In genomic region chr21:44908908-44909307, GRCh38 we compare ENCODE assay signal across 18 cellular contexts. TPM values are rescaled to one million over a fixed set of nuclear protein-coding genes. Genes with fewer than 3 reads are reported as not detected.
DNase-seq lines count a peak whose midpoint lies in the region; ATAC-seq lines count a peak whose summit lies in the region.
"Had no signal": no experiment of that assay in that cellular context is flagged by ENCODE, and none has a peak within 500 bp of the region (broad histone marks: within the 10 kb centered on the region; RNA-seq: fewer than 3 reads in every experiment).

No MANE protein-coding gene starts in this region.

- peaks cover 32 to 39% of the 10 kb centered on the region in 2 donors for H3K36me3 Mint-ChIP-seq in CD4-positive, alpha-beta memory T cell
- H3K36me3 Mint-ChIP-seq in activated naive CD8-positive, alpha-beta T cell treated with anti-CD3 and anti-CD28 coated beads, Interleukin-2, amount 10 ng/mL, durations not matched to agents 7 days and 5 days, result peaks cover 25% of the 10 kb centered on the region
- H3K36me3 Mint-ChIP-seq in natural killer cell treated with Interleukin-12 subunit alpha and Interleukin-12 subunit beta and Interleukin-15 and Interleukin-18, amount 100 ng/mL, for 72 hours, result peaks cover 14% of the 10 kb centered on the region
- H3K36me3 Mint-ChIP-seq: brain had no signal

- no peak for DNase-seq in CD4-positive, alpha-beta memory T cell
- no peak for DNase-seq in activated naive CD8-positive, alpha-beta T cell treated with anti-CD3 and anti-CD28 coated beads, Interleukin-2, amount 10 ng/mL, durations not matched to agents 7 days and 5 days
- DNase-seq in natural killer cell treated with Interleukin-12 subunit alpha and Interleukin-12 subunit beta and Interleukin-15 and Interleukin-18, amount 100 ng/mL, for 72 hours (ENCODE audit: low spot score), result no peak
- DNase-seq in UCSD-AML1 (lab: John Stamatoyannopoulos, UW; ENCODE audit: unreplicated experiment) (no peak), NCI-H2029 (lab: John Stamatoyannopoulos, UW) (no peak), DMS53 (lab: John Stamatoyannopoulos, UW) (no peak)
- DNase-seq: activated gamma-delta T cell treated with Interleukin-2 at 50 U/mL for 16 hours; foreskin keratinocyte; kidney glomerular epithelial cell; mesendoderm; NCI-H2029 treated with DMSO at 0.1 percent for 48 hours; NK-92 treated with Interleukin-12 subunit alpha and Interleukin-12 subunit beta, amount 100 ng/mL, for 24 hours; uterus had no signal

- POLR2A ChIA-PET in CD4-positive, alpha-beta memory T cell (lab: Charles Lee; ENCODE audit: partially characterized antibody), result interaction anchor here (1.0 to 17.5 kb wide), 3 partner anchors 12 to 22 kb away, joined by 3 to 756 read pairs (median 5); partner anchors contain the start of gene ITGB2
- POLR2A ChIA-PET in activated naive CD8-positive, alpha-beta T cell treated with anti-CD3 and anti-CD28 coated beads, Interleukin-2, amount 10 ng/mL, durations not matched to agents 7 days and 5 days (lab: Charles Lee), result interaction anchor here (6.7 kb wide), 1 partner anchor 20 kb away, joined by 165 read pairs; no protein-coding TSS in a partner anchor

- intact Hi-C loops in CD4-positive, alpha-beta memory T cell (cut with micrococcal nuclease), result no loop called here

- peaks cover 87% of the 10 kb centered on the region for H3K4me1 ChIP-seq in BLaER1
- H3K4me1 ChIP-seq in CD4-positive, alpha-beta memory T cell (ENCODE audit: insufficient read depth, low read length), result peaks cover 77% of the 10 kb centered on the region
- H3K4me1 ChIP-seq: uterus had no signal

- H3K9me3 ChIP-seq in BLaER1, result no peaks in the 10 kb centered on the region
- H3K9me3 ChIP-seq in CD4-positive, alpha-beta memory T cell (ENCODE audit: control insufficient read depth in 1 of 2, low read length in 2 of 2), result no peaks in the 10 kb centered on the region
- H3K9me3 ChIP-seq: uterus had no signal

- H3K27ac Mint-ChIP-seq in CD4-positive, alpha-beta memory T cell, result peak overlapping the region in 5 of 7 donors; percentile 67 to 81 (median 76)
- H3K27ac Mint-ChIP-seq in activated naive CD8-positive, alpha-beta T cell treated with anti-CD3 and anti-CD28 coated beads, Interleukin-2, amount 10 ng/mL, durations not matched to agents 7 days and 5 days, result peak overlapping the region; percentile 18
- peak overlapping the region; percentile 46 to 76 for H3K27ac Mint-ChIP-seq in natural killer cell treated with Interleukin-12 subunit alpha and Interleukin-12 subunit beta and Interleukin-15 and Interleukin-18, amount 100 ng/mL, for 72 hours

- H3K4me3 Mint-ChIP-seq in CD4-positive, alpha-beta memory T cell, result peak overlapping the region in 2 of 8 donors; percentile 25 to 40
- no peak overlapping the region for H3K4me3 Mint-ChIP-seq in activated naive CD8-positive, alpha-beta T cell treated with anti-CD3 and anti-CD28 coated beads, Interleukin-2, amount 10 ng/mL, durations not matched to agents 7 days and 5 days
- H3K4me3 Mint-ChIP-seq in natural killer cell treated with Interleukin-12 subunit alpha and Interleukin-12 subunit beta and Interleukin-15 and Interleukin-18, amount 100 ng/mL, for 72 hours, result no peak overlapping the region
- H3K4me3 Mint-ChIP-seq: brain had no signal

- H3K9me3 Mint-ChIP-seq in CD4-positive, alpha-beta memory T cell, result no peaks in the 10 kb centered on the region
- H3K9me3 Mint-ChIP-seq in activated naive CD8-positive, alpha-beta T cell treated with anti-CD3 and anti-CD28 coated beads, Interleukin-2, amount 10 ng/mL, durations not matched to agents 7 days and 5 days, result no peaks in the 10 kb centered on the region
- H3K9me3 Mint-ChIP-seq in natural killer cell treated with Interleukin-12 subunit alpha and Interleukin-12 subunit beta and Interleukin-15 and Interleukin-18, amount 100 ng/mL, for 72 hours, result no peaks in the 10 kb centered on the region

- H3K4me2 ChIP-seq in BLaER1, result peak overlapping the region; percentile 91

- peaks cover 27 to 70% (median 42%) of the 10 kb centered on the region in 4 donors for H3K4me1 Mint-ChIP-seq in CD4-positive, alpha-beta memory T cell
- H3K4me1 Mint-ChIP-seq in activated naive CD8-positive, alpha-beta T cell treated with anti-CD3 and anti-CD28 coated beads, Interleukin-2, amount 10 ng/mL, durations not matched to agents 7 days and 5 days, result peaks cover 24% of the 10 kb centered on the region
- H3K4me1 Mint-ChIP-seq in natural killer cell treated with Interleukin-12 subunit alpha and Interleukin-12 subunit beta and Interleukin-15 and Interleukin-18, amount 100 ng/mL, for 72 hours (ENCODE audit: low read depth in 2 of 2), result peaks cover 30 to 48% of the 10 kb centered on the region in 2 donors

- H3K36me3 ChIP-seq in BLaER1, result peaks cover under 1% of the 10 kb centered on the region; the same call in 1 of the 2 replicates
- peaks cover 59% of the 10 kb centered on the region for H3K36me3 ChIP-seq in CD4-positive, alpha-beta memory T cell (ENCODE audit: insufficient read depth, low read length)
- H3K36me3 ChIP-seq: uterus had no signal

- CTCF ChIA-PET in CD4-positive, alpha-beta memory T cell (lab: Charles Lee; ENCODE audit: partially characterized antibody), result no interaction called here

- no peak overlapping the region for H3K27ac ChIP-seq in BLaER1
- H3K27ac ChIP-seq in CD4-positive, alpha-beta memory T cell (ENCODE audit: low read depth, low read length), result no peak overlapping the region
- H3K27ac ChIP-seq: foreskin keratinocyte, uterus had no signal

- no peak overlapping the region for H3K4me3 ChIP-seq in BLaER1
- H3K4me3 ChIP-seq in CD4-positive, alpha-beta memory T cell (ENCODE audit: low read length in 2 of 2), result no peak overlapping the region
- H3K4me3 ChIP-seq: uterus had no signal

- H3K27me3 ChIP-seq in BLaER1, result no peaks in the 10 kb centered on the region
- H3K27me3 ChIP-seq in CD4-positive, alpha-beta memory T cell (ENCODE audit: insufficient read depth, low read length), result no peaks in the 10 kb centered on the region
- H3K27me3 ChIP-seq: uterus had no signal

- H4K20me1 ChIP-seq in BLaER1, result peaks cover 5% of the 10 kb centered on the region; the same call in 1 of the 2 replicates

- no peak overlapping the region for H3K9ac ChIP-seq in BLaER1

- no peak for ATAC-seq in activated naive CD8-positive, alpha-beta T cell treated with anti-CD3 and anti-CD28 coated beads, Interleukin-2, amount 10 ng/mL, durations not matched to agents 7 days and 5 days (ENCODE audit: low read depth)
- no peak for ATAC-seq in natural killer cell treated with Interleukin-12 subunit alpha and Interleukin-12 subunit beta and Interleukin-15 and Interleukin-18, amount 100 ng/mL, for 72 hours
- ATAC-seq: foreskin keratinocyte, HCT116, SK-N-SH treated with all-trans-retinoic acid at 6 μM for 48 hours had no signal

- no peaks in the 10 kb centered on the region for H3K27me3 Mint-ChIP-seq in CD4-positive, alpha-beta memory T cell
- H3K27me3 Mint-ChIP-seq in activated naive CD8-positive, alpha-beta T cell treated with anti-CD3 and anti-CD28 coated beads, Interleukin-2, amount 10 ng/mL, durations not matched to agents 7 days and 5 days, result no peaks in the 10 kb centered on the region
- H3K27me3 Mint-ChIP-seq in natural killer cell treated with Interleukin-12 subunit alpha and Interleukin-12 subunit beta and Interleukin-15 and Interleukin-18, amount 100 ng/mL, for 72 hours, result no peaks in the 10 kb centered on the region

RNA-seq across cellular contexts. Expression of gene ITGB2, which starts 11.8 kb away (rescaled TPM):
- total RNA-seq in CD4-positive, alpha-beta memory T cell, result 100 to 1,000 TPM; 278 to 291 TPM
- polyA plus RNA-seq in CD4-positive, alpha-beta memory T cell, result 100 to 1,000 TPM; 538 to 575 TPM
- total RNA-seq in activated naive CD8-positive, alpha-beta T cell treated with anti-CD3 and anti-CD28 coated beads, Interleukin-2, amount 10 ng/mL, durations not matched to agents 7 days and 5 days, result 100 to 1,000 TPM; 416 to 452 TPM
- 1,000 to 10,000 TPM in 1 of 2 donors, 100 to 1,000 TPM in 1; 448 to 1,246 TPM for total RNA-seq in natural killer cell treated with Interleukin-12 subunit alpha and Interleukin-12 subunit beta and Interleukin-15 and Interleukin-18, amount 100 ng/mL, for 72 hours
- total RNA-seq: RPMI7951 had no signal

RNA-seq across cellular contexts. Expression of gene SLX9, which starts 30.9 kb away (rescaled TPM):
- 10 to 100 TPM; 17.7 to 21.6 TPM for total RNA-seq in CD4-positive, alpha-beta memory T cell
- 10 to 100 TPM in 1 of 2 donors, 1 to 10 TPM in 1; 9.4 to 13.1 TPM for polyA plus RNA-seq in CD4-positive, alpha-beta memory T cell
- total RNA-seq in activated naive CD8-positive, alpha-beta T cell treated with anti-CD3 and anti-CD28 coated beads, Interleukin-2, amount 10 ng/mL, durations not matched to agents 7 days and 5 days, result 10 to 100 TPM; 44.2 to 44.3 TPM
- 10 to 100 TPM; 43.5 to 83.6 TPM for total RNA-seq in natural killer cell treated with Interleukin-12 subunit alpha and Interleukin-12 subunit beta and Interleukin-15 and Interleukin-18, amount 100 ng/mL, for 72 hours

RNA-seq across cellular contexts. Expression of gene PTTG1IP, which starts 35.4 kb away (rescaled TPM):
- total RNA-seq in CD4-positive, alpha-beta memory T cell, result 100 to 1,000 TPM in 1 of 2 experiments, 10 to 100 TPM in 1; 98.7 to 110 TPM
- 10 to 100 TPM; 84.8 to 92.4 TPM for polyA plus RNA-seq in CD4-positive, alpha-beta memory T cell
- total RNA-seq in activated naive CD8-positive, alpha-beta T cell treated with anti-CD3 and anti-CD28 coated beads, Interleukin-2, amount 10 ng/mL, durations not matched to agents 7 days and 5 days, result 10 to 100 TPM; 66.1 to 73.2 TPM
- 10 to 100 TPM; 69.4 to 81.7 TPM for total RNA-seq in natural killer cell treated with Interleukin-12 subunit alpha and Interleukin-12 subunit beta and Interleukin-15 and Interleukin-18, amount 100 ng/mL, for 72 hours

Comparison
In these comparisons a context has a peak if more than half of its experiments do, and no peak if none do; other contexts are left out.
1. H3K27ac Mint-ChIP-seq: peak in every context shown above with its lines; median percentile 76 in CD4-positive, alpha-beta memory T cell; 61 in natural killer cell treated with Interleukin-12 subunit alpha and Interleukin-12 subunit beta and Interleukin-15 and Interleukin-18, amount 100 ng/mL, for 72 hours; 18 in activated naive CD8-positive, alpha-beta T cell treated with anti-CD3 and anti-CD28 coated beads, Interleukin-2, amount 10 ng/mL, durations not matched to agents 7 days and 5 days.